Comparison of ENCODE assay signal across 9 cellular contexts in genomic region chr11:125112235-125112604, GRCh38. TPM values are rescaled to one million over a fixed set of nuclear protein-coding genes. Genes with fewer than 3 reads are reported as not detected.
DNase-seq lines count a peak whose midpoint lies in the region; ATAC-seq and TF ChIP-seq lines count a peak whose summit lies in the region.
"Had no signal": no experiment of that assay in that cellular context is flagged by ENCODE, and none has a peak within 500 bp of the region (broad histone marks: within the 10 kb centered on the region; RNA-seq: fewer than 3 reads in every experiment).

No MANE protein-coding gene starts in this region.

- no peaks in the 10 kb centered on the region for H4K20me1 ChIP-seq in GM23338 (replicated peaks; ENCODE audit: insufficient read depth)

- H3K27ac ChIP-seq in GM23338 (ENCODE audit: low read depth) (no peak overlapping the region), WERI-Rb-1 (peak overlapping the region; percentile 38), skeletal muscle tissue (ENCODE audit: low read depth, low read length) (peak overlapping the region; percentile 81)

- TF ChIP-seq CTCF in GM23338 (conservative IDR thresholded peaks at IDR 0.05; ENCODE audit: low read depth in 2 of 2): no peak
- no peak for TF ChIP-seq CTCF in WERI-Rb-1 (IDR thresholded peaks at IDR 0.05; ENCODE audit: low read depth, low read length)
- no peak for TF ChIP-seq CTCF in fibroblast of villous mesenchyme (IDR thresholded peaks at IDR 0.05; ENCODE audit: insufficient read depth, low read depth, low read length)

- H3F3A ChIP-seq in GM23338 (replicated peaks; ENCODE audit: low read depth): no peaks in the 10 kb centered on the region

- peaks cover 5% of the 10 kb centered on the region for H3K27me3 Mint-ChIP-seq in GM23338 (ENCODE audit: insufficient read depth, low read depth, poor library complexity)

- H3K79me2 ChIP-seq in GM23338 (replicated peaks; ENCODE audit: insufficient read depth): peaks cover 24% of the 10 kb centered on the region

- H3K27ac Mint-ChIP-seq in GM23338: peak overlapping the region; percentile 41; the same call in 1 of the 2 replicates

- ATAC-seq in GM23338: no peak
- ATAC-seq in HG03280 (IDR thresholded peaks at IDR 0.05; ENCODE audit: unreplicated experiment): no peak

- H3K9me3 ChIP-seq in WERI-Rb-1 (ENCODE audit: severe bottlenecking): no peaks in the 10 kb centered on the region
- no peaks in the 10 kb centered on the region for H3K9me3 ChIP-seq in skeletal muscle tissue (ENCODE audit: control insufficient read depth in 3 of 3, low read length in 3 of 3)

- H3K27me3 ChIP-seq in GM23338 (ENCODE audit: insufficient read depth) (no peaks in the 10 kb centered on the region), WERI-Rb-1 (ENCODE audit: insufficient read depth, low read depth, severe bottlenecking) (no peaks in the 10 kb centered on the region), skeletal muscle tissue (ENCODE audit: control insufficient read depth in 3 of 3, insufficient read depth in 3 of 3, low read length in 3 of 3) (no peaks in the 10 kb centered on the region), H7 (ENCODE audit: control insufficient read depth, insufficient read depth, low read length) (no peaks in the 10 kb centered on the region)

- H3K9ac ChIP-seq in skeletal muscle tissue (ENCODE audit: low read depth in 1 of 3, low read length in 3 of 3): peak overlapping the region in 1 of 3 donors; percentile 58

- H3K36me3 Mint-ChIP-seq in GM23338 (ENCODE audit: low read depth): peaks cover 17% of the 10 kb centered on the region

- peak overlapping the region; percentile 91 for H3K4me3 Mint-ChIP-seq in GM23338

- peaks cover 14% of the 10 kb centered on the region; the same call in 2 of the 3 replicates for H3K4me1 Mint-ChIP-seq in GM23338

- H2AFZ ChIP-seq in GM23338: peak overlapping the region; percentile 72; the same call in 1 of the 2 replicates

- H3K4me1 ChIP-seq in GM23338 (ENCODE audit: insufficient read depth) (peaks cover 15% of the 10 kb centered on the region), skeletal muscle tissue (ENCODE audit: control insufficient read depth in 3 of 3, insufficient read depth in 3 of 3, low read length in 3 of 3) (peaks cover 8 to 12% (median 11%) of the 10 kb centered on the region in 3 donors)

- peak overlapping the region; percentile 51 for H3K4me3 ChIP-seq in GM23338
- peak overlapping the region; percentile 88 for H3K4me3 ChIP-seq in WERI-Rb-1 (ENCODE audit: low read depth, low read length)
- peak overlapping the region; percentile 46 for H3K4me3 ChIP-seq in fibroblast of villous mesenchyme (ENCODE audit: low read depth, low read length)
- H3K4me3 ChIP-seq in skeletal muscle tissue (ENCODE audit: low read length in 3 of 3): peak overlapping the region; percentile 72 to 81 (median 73)
- no peak overlapping the region for H3K4me3 ChIP-seq in H7 (ENCODE audit: insufficient read depth, low read depth, low read length)

- peaks cover 20% of the 10 kb centered on the region; the same call in 1 of the 2 replicates for H3K9me2 ChIP-seq in GM23338 (ENCODE audit: insufficient read depth)

- DNase-seq in GM23338 (ENCODE audit: low spot score): no peak
- no peak for DNase-seq in WERI-Rb-1
- DNase-seq in fibroblast of villous mesenchyme (ENCODE audit: low read depth): no peak
- DNase-seq in kidney glomerular epithelial cell (lab: John Stamatoyannopoulos, UW): no peak
- no peak for DNase-seq in H7
- DNase-seq in COR-L47 (lab: John Stamatoyannopoulos, UW): no peak

- peaks cover under 1% of the 10 kb centered on the region for H3K36me3 ChIP-seq in GM23338 (ENCODE audit: insufficient read depth)
- no peaks in the 10 kb centered on the region for H3K36me3 ChIP-seq in WERI-Rb-1
- H3K36me3 ChIP-seq in skeletal muscle tissue (ENCODE audit: control insufficient read depth in 3 of 3, insufficient read depth in 3 of 3, low read length in 3 of 3): no peaks in the 10 kb centered on the region
- no peaks in the 10 kb centered on the region for H3K36me3 ChIP-seq in H7 (replicated peaks; ENCODE audit: control insufficient read depth, insufficient read depth, low read length)

- peak overlapping the region; percentile 81 for H3K4me2 ChIP-seq in GM23338

- peaks cover 11% of the 10 kb centered on the region for H3K9me3 Mint-ChIP-seq in GM23338

TF ChIP-seq in GM23338, 12 proteins besides CTCF, POLR2A, EP300 and RAD21 (continues in another document):
- TF ChIP-seq, protein P1, sequence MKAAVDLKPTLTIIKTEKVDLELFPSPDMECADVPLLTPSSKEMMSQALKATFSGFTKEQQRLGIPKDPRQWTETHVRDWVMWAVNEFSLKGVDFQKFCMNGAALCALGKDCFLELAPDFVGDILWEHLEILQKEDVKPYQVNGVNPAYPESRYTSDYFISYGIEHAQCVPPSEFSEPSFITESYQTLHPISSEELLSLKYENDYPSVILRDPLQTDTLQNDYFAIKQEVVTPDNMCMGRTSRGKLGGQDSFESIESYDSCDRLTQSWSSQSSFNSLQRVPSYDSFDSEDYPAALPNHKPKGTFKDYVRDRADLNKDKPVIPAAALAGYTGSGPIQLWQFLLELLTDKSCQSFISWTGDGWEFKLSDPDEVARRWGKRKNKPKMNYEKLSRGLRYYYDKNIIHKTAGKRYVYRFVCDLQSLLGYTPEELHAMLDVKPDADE (IDR thresholded peaks at IDR 0.05): no peak
- no peak for TF ChIP-seq STAT1 (IDR thresholded peaks at IDR 0.05; ENCODE audit: unreplicated experiment)
- no peak for TF ChIP-seq EZH2 (IDR thresholded peaks at IDR 0.05; ENCODE audit: low read depth, unreplicated experiment)
- TF ChIP-seq CREB1 (CRISPR knock-in tag; IDR thresholded peaks at IDR 0.05; ENCODE audit: low read depth): no peak

RNA-seq across cellular contexts. Expression of gene TMEM218, which starts 0.8 kb away (rescaled TPM):
- 13.4 and 23.7 TPM in 2 replicates for total RNA-seq in GM23338 (2014; rRNA removed; shearing (Covaris generic))
- 23.8 and 24.2 TPM in 2 replicates for polyA plus RNA-seq in GM23338 (2016; fragmentation: Nextera tagmentation; extraction: Ambion mirVana)
- total RNA-seq in fibroblast of villous mesenchyme (18.0 and 27.2 TPM in 2 replicates), skeletal muscle tissue (37.1 TPM)
- total RNA-seq in H7 (2014; rRNA removed; shearing (Covaris generic)): 22.7 and 31.9 TPM in 2 replicates

RNA-seq across cellular contexts. Expression of gene SLC37A2, which starts 49.1 kb away (rescaled TPM):
- total RNA-seq in GM23338 (2014; rRNA removed; shearing (Covaris generic)): 1.0 and 1.6 TPM in 2 replicates
- polyA plus RNA-seq in GM23338 (2016; fragmentation: Nextera tagmentation; extraction: Ambion mirVana): 0.40 and 0.61 TPM in 2 replicates
- total RNA-seq in fibroblast of villous mesenchyme: 0.97 and 1.7 TPM in 2 replicates
- total RNA-seq in skeletal muscle tissue: 3.7 TPM
- total RNA-seq in H7 (2014; rRNA removed; shearing (Covaris generic)): 0.73 and 0.89 TPM in 2 replicates

RNA-seq across cellular contexts. Expression of gene PKNOX2, which starts 52.3 kb away (rescaled TPM):
- total RNA-seq in GM23338 (2014; rRNA removed; shearing (Covaris generic)): 0.43 and 0.83 TPM in 2 replicates
- 0.35 and 0.42 TPM in 2 replicates for polyA plus RNA-seq in GM23338 (2016; fragmentation: Nextera tagmentation; extraction: Ambion mirVana)
- 0.86 and 2.9 TPM in 2 replicates for total RNA-seq in fibroblast of villous mesenchyme
- total RNA-seq in skeletal muscle tissue: 6.8 TPM
- total RNA-seq in H7 (2014; rRNA removed; shearing (Covaris generic)): 1.6 and 2.2 TPM in 2 replicates
- total RNA-seq: dermis microvascular lymphatic vessel endothelial cell had no signal
